1 cellular context compared by ENCODE assay signal in the genomic region with DNA sequence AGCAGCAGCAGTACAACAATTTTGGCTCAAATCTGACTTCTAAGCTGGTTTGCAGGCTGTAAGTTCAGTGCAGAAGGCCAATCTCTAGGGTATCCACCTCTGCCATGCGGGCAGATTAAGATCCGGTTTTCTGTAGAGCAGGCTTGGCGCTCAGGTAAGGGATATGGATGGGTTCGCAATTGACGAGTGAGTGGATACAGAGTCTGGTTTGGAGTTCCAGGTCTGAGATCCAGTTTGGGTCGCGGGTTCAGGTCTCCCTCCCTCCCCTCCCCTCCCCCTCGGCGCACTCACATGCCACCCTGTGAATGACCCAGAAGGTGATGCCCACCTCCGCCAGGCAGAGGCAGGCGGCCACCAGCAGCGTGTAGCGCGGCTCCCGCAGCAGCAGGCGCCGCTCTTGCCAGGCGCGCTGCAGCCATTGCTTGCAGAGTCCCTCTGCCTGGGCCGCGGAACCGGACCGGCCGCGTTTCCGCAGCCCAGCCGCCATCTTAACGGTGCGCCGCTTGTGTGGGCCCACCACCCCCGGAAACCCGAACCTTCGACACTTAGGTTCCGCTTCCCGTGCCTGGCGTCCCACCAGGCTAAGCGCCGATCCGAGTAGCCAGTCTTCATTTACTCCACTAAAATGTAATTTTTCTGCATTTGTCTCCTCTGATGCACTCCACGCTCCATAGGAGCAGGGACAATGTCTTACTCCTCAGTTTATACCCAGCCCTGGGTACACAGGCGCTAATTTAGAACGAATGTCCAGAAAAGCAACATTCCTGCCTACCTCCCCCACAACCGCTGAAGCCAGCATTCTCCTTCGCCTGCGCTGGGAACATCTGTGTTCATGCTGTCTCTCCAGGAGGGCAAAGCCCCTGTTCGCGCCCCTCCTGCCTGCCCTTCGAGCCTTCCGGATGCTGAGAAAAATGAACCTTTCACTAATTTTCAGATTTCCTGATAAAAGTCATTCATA.
TF ChIP-seq lines count a peak whose summit lies in the region.

Gene ALG3 (minus strand): TSS at position 509 of the 958 bp plus-strand sequence. CDS start 22 bp downstream, at position 487.

TF ChIP-seq in K562, 482 proteins besides CTCF, POLR2A, EP300 and RAD21 (continued from another document and continues in another):
- TF ChIP-seq, protein P1, sequence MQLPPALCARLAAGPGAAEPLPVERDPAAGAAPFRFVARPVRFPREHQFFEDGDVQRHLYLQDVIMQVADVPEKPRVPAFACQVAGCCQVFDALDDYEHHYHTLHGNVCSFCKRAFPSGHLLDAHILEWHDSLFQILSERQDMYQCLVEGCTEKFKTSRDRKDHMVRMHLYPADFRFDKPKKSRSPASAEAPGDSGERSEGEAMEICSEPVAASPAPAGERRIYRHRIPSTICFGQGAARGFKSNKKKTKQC (CRISPR knock-in tag; IDR thresholded peaks at IDR 0.05) = no peak
- TF ChIP-seq FOS (IDR thresholded peaks at IDR 0.05; ENCODE audit: extremely low read depth, insufficient read length) (no peak), USF1 (CRISPR knock-in tag; IDR thresholded peaks at IDR 0.05) (no peak), TEAD4 (IDR thresholded peaks at IDR 0.05; ENCODE audit: low read length) (no peak), TEAD4 (CRISPR knock-in tag; IDR thresholded peaks at IDR 0.05; ENCODE audit: borderline replicate concordance) (no peak), ZNF316 (IDR thresholded peaks at IDR 0.05) (no peak), RB1 (IDR thresholded peaks at IDR 0.05; ENCODE audit: low read depth) (peak; percentile 97), FOXA3 (CRISPR knock-in tag; conservative IDR thresholded peaks at IDR 0.05 in 1 of 2, IDR thresholded peaks at IDR 0.05 in 1 of 2) (no peak), ELF1 (tag; IDR thresholded peaks at IDR 0.05) (peak; percentile 73), ZBTB1 (CRISPR knock-in tag; IDR thresholded peaks at IDR 0.05; ENCODE audit: borderline replicate concordance, low read depth) (no peak; the same call in 1 of the 2 replicates), MED1 (CRISPR knock-in tag; IDR thresholded peaks at IDR 0.05; ENCODE audit: borderline replicate concordance) (no peak), DMBX1 (CRISPR knock-in tag; IDR thresholded peaks at IDR 0.05; ENCODE audit: borderline replicate concordance) (peak; percentile 50; the same call in 1 of the 2 replicates), ZFP91 (CRISPR knock-in tag; IDR thresholded peaks at IDR 0.05) (0 out of 2 replicates have a peak, but pooled peaks have one; percentile 47), SNRNP70 (optimal IDR thresholded peaks at IDR 0.05; ENCODE audit: low read depth, low read length) (no peak), BDP1 (IDR thresholded peaks at IDR 0.05; ENCODE audit: insufficient read depth, insufficient read length) (no peak), POLR2G (IDR thresholded peaks at IDR 0.05; ENCODE audit: low read depth, low read length) (peak; percentile 97), ZNF174 (CRISPR knock-in tag; IDR thresholded peaks at IDR 0.05) (no peak), RCOR1 (IDR thresholded peaks at IDR 0.05; ENCODE audit: borderline replicate concordance in 1 of 2, low read depth in 2 of 2, low read length in 2 of 2) (0 out of 4 replicates have a peak, but pooled peaks of 1 of the 2 experiments have one; percentile 6), MEF2D (tag; conservative IDR thresholded peaks at IDR 0.05; ENCODE audit: low read depth) (no peak), POLR3G (IDR thresholded peaks at IDR 0.05; ENCODE audit: extremely low read depth, insufficient read length, insufficient replicate concordance) (no peak), CSDE1 (IDR thresholded peaks at IDR 0.05) (peak in 1 of 2 experiments; percentile 81; a peak in 1 of 4 replicates), NKRF (IDR thresholded peaks at IDR 0.05; ENCODE audit: borderline replicate concordance) (peak; percentile 85; the same call in 1 of the 2 replicates), KDM4B (IDR thresholded peaks at IDR 0.05; ENCODE audit: borderline replicate concordance in 2 of 2, low read depth in 1 of 2) (peak in 1 of 2 experiments; percentile 78; a peak in 1 of 4 replicates), HMGN3 (IDR thresholded peaks at IDR 0.05; ENCODE audit: borderline replicate concordance, extremely low read depth, insufficient read length, low read depth, low read length) (peak; percentile 76), MEF2A (IDR thresholded peaks at IDR 0.05; ENCODE audit: control insufficient read depth, low read depth, low read length) (no peak; the same call in 1 of the 2 replicates), ZNF584 (CRISPR knock-in tag; IDR thresholded peaks at IDR 0.05; ENCODE audit: low read depth) (no peak), MTF1 (CRISPR knock-in tag; IDR thresholded peaks at IDR 0.05; ENCODE audit: borderline replicate concordance) (no peak), ZFP36 (IDR thresholded peaks at IDR 0.05; ENCODE audit: low read depth, low read length, partially characterized antibody) (no peak), ZNF57 (CRISPR knock-in tag; IDR thresholded peaks at IDR 0.05) (no peak), ZNF318 (IDR thresholded peaks at IDR 0.05; ENCODE audit: borderline replicate concordance in 1 of 2, low read depth in 1 of 2) (no peak)
- TF ChIP-seq, protein P2, sequence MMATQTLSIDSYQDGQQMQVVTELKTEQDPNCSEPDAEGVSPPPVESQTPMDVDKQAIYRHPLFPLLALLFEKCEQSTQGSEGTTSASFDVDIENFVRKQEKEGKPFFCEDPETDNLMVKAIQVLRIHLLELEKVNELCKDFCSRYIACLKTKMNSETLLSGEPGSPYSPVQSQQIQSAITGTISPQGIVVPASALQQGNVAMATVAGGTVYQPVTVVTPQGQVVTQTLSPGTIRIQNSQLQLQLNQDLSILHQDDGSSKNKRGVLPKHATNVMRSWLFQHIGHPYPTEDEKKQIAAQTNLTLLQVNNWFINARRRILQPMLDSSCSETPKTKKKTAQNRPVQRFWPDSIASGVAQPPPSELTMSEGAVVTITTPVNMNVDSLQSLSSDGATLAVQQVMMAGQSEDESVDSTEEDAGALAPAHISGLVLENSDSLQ (IDR thresholded peaks at IDR 0.05) = no peak
- TF ChIP-seq, protein P3, sequence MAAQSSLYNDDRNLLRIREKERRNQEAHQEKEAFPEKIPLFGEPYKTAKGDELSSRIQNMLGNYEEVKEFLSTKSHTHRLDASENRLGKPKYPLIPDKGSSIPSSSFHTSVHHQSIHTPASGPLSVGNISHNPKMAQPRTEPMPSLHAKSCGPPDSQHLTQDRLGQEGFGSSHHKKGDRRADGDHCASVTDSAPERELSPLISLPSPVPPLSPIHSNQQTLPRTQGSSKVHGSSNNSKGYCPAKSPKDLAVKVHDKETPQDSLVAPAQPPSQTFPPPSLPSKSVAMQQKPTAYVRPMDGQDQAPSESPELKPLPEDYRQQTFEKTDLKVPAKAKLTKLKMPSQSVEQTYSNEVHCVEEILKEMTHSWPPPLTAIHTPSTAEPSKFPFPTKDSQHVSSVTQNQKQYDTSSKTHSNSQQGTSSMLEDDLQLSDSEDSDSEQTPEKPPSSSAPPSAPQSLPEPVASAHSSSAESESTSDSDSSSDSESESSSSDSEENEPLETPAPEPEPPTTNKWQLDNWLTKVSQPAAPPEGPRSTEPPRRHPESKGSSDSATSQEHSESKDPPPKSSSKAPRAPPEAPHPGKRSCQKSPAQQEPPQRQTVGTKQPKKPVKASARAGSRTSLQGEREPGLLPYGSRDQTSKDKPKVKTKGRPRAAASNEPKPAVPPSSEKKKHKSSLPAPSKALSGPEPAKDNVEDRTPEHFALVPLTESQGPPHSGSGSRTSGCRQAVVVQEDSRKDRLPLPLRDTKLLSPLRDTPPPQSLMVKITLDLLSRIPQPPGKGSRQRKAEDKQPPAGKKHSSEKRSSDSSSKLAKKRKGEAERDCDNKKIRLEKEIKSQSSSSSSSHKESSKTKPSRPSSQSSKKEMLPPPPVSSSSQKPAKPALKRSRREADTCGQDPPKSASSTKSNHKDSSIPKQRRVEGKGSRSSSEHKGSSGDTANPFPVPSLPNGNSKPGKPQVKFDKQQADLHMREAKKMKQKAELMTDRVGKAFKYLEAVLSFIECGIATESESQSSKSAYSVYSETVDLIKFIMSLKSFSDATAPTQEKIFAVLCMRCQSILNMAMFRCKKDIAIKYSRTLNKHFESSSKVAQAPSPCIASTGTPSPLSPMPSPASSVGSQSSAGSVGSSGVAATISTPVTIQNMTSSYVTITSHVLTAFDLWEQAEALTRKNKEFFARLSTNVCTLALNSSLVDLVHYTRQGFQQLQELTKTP (IDR thresholded peaks at IDR 0.05; ENCODE audit: low read depth in 1 of 2, partially characterized antibody in 2 of 2) = peak in 1 of 2 experiments; percentile 27
- TF ChIP-seq, protein P4, sequence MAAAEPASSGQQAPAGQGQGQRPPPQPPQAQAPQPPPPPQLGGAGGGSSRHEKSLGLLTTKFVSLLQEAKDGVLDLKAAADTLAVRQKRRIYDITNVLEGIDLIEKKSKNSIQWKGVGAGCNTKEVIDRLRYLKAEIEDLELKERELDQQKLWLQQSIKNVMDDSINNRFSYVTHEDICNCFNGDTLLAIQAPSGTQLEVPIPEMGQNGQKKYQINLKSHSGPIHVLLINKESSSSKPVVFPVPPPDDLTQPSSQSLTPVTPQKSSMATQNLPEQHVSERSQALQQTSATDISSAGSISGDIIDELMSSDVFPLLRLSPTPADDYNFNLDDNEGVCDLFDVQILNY (CRISPR knock-in tag; IDR thresholded peaks at IDR 0.05) = no peak
